ENCODE assay signal across 17 cellular contexts in genomic region chr5:73152411-73153388, GRCh38. TPM values are rescaled to one million over a fixed set of nuclear protein-coding genes. Genes with fewer than 3 reads are reported as not detected.
DNase-seq lines count a peak whose midpoint lies in the region; ATAC-seq, FAIRE-seq and TF ChIP-seq lines count a peak whose summit lies in the region.
"Had no signal": no experiment of that assay in that cellular context is flagged by ENCODE, and none has a peak within 500 bp of the region (broad histone marks: within the 10 kb centered on the region; RNA-seq: fewer than 3 reads in every experiment).

No MANE protein-coding gene starts in this region.

- H3K36me3 ChIP-seq in gastroesophageal sphincter = no peaks in the 10 kb centered on the region

- TF ChIP-seq POLR2A in A549 (IDR thresholded peaks at IDR 0.05; ENCODE audit: low read length) = no peak
- no peak for TF ChIP-seq POLR2A in gastroesophageal sphincter (IDR thresholded peaks at IDR 0.05)

- ATAC-seq in A549 (peak; percentile 37 to 40; a peak in 2 of 6 replicates), gastroesophageal sphincter (no peak), HG02678 (IDR thresholded peaks at IDR 0.05; ENCODE audit: unreplicated experiment) (no peak)
- ATAC-seq in activated CD4-positive, CD25-positive, alpha-beta regulatory T cell treated with anti-CD3 and anti-CD28 coated beads, Interleukin-2, amount 50 U/mL, for 24 hours = no peak
- ATAC-seq: activated CD8-positive, alpha-beta T cell treated with anti-CD3 and anti-CD28 coated beads, Interleukin-2, amount 10 ng/mL, durations not matched to agents 7 days and 5 days; activated T-helper 17 cell treated with anti-CD3 and anti-CD28 coated beads, Interleukin-2, amount 50 U/mL, for 72 hours had no signal

- H3K27me3 ChIP-seq in gastroesophageal sphincter = no peaks in the 10 kb centered on the region

- no peak; a peak in 1 of 5 replicates for TF ChIP-seq RAD21 in A549 (conservative IDR thresholded peaks at IDR 0.05 in 1 of 2, IDR thresholded peaks at IDR 0.05 in 1 of 2)

- TF ChIP-seq EP300 in A549 (IDR thresholded peaks at IDR 0.05) (no peak), gastroesophageal sphincter (IDR thresholded peaks at IDR 0.05) (no peak)

- H3K4me3 ChIP-seq in A549 = no peak overlapping the region
- H3K4me3 ChIP-seq in LNCaP clone FGC (ENCODE audit: low read depth, low read length) = no peak overlapping the region
- H3K4me3 ChIP-seq in gastroesophageal sphincter = no peak overlapping the region
- H3K4me3 ChIP-seq: coronary artery had no signal

- H3K4me1 ChIP-seq in A549 = no peaks in the 10 kb centered on the region
- H3K4me1 ChIP-seq in gastroesophageal sphincter = no peaks in the 10 kb centered on the region

- FAIRE-seq in A549 (lab: Jason Lieb, UNC) = no peak

- H3K27ac ChIP-seq in A549 = no peak overlapping the region
- no peak overlapping the region for H3K27ac ChIP-seq in gastroesophageal sphincter
- H3K27ac ChIP-seq: coronary artery, HL-60 had no signal

- CTCF ChIA-PET in A549 (lab: Yijun Ruan, JAX) = interaction anchor here (0.7 to 2.2 kb wide), 10 partner anchors 10 to 298 kb away, joined by 3 to 6 read pairs (median 4); no protein-coding TSS in a partner anchor

- DNase-seq in A549 (ENCODE audit: low read depth in 1 of 2, low spot score in 1 of 2) (no peak), LNCaP clone FGC (ENCODE audit: low read depth) (peak; percentile 28), SW480 (ENCODE audit: low spot score) (peak; percentile 23), iPS-NIHi11 (ENCODE audit: low spot score) (peak; percentile 34), H4 (ENCODE audit: low spot score) (no peak)
- DNase-seq: activated CD8-positive, alpha-beta T cell treated with anti-CD3 and anti-CD28 coated beads, Interleukin-2, amount 10 ng/mL, durations not matched to agents 7 days and 5 days; NCI-H2107; nucleus accumbens; SK-N-SH had no signal

- H3K9me3 ChIP-seq in A549 (no peaks in the 10 kb centered on the region), gastroesophageal sphincter (no peaks in the 10 kb centered on the region)
- H3K9me3 ChIP-seq: SK-N-SH had no signal

- TF ChIP-seq CTCF in A549 (IDR thresholded peaks at IDR 0.05) (no peak), LNCaP clone FGC (IDR thresholded peaks at IDR 0.05; ENCODE audit: control insufficient read depth, extremely low read depth, insufficient read depth) (peak; percentile 37), gastroesophageal sphincter (IDR thresholded peaks at IDR 0.05) (no peak)

- no peak overlapping the region for H3K4me2 ChIP-seq in A549
- H3K4me2 ChIP-seq: SK-N-SH had no signal

- 88% methylated on average over 14 of the region's 14 CpGs for WGBS in A549 (ENCODE audit: missing lambda C conversion rate)
- 59 to 83% methylated on average over 5 to 8 of the region's 14 CpGs for WGBS in gastroesophageal sphincter (ENCODE audit: low coverage in 1 of 2), 2 donors

- POLR2A ChIA-PET in A549 (lab: Yijun Ruan, JAX) = no interaction called here

TF ChIP-seq in A549, 52 proteins besides CTCF, POLR2A, EP300 and RAD21:
- TF ChIP-seq RNF2 (IDR thresholded peaks at IDR 0.05; ENCODE audit: borderline replicate concordance, low read depth) = no peak
- TF ChIP-seq, protein P1, sequence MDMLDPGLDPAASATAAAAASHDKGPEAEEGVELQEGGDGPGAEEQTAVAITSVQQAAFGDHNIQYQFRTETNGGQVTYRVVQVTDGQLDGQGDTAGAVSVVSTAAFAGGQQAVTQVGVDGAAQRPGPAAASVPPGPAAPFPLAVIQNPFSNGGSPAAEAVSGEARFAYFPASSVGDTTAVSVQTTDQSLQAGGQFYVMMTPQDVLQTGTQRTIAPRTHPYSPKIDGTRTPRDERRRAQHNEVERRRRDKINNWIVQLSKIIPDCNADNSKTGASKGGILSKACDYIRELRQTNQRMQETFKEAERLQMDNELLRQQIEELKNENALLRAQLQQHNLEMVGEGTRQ (IDR thresholded peaks at IDR 0.05) = no peak
- TF ChIP-seq ESRRA (IDR thresholded peaks at IDR 0.05; ENCODE audit: borderline replicate concordance, low read length) = no peak
- no peak for TF ChIP-seq GATA3 (IDR thresholded peaks at IDR 0.05; ENCODE audit: borderline replicate concordance)
- no peak for TF ChIP-seq E2F6 (IDR thresholded peaks at IDR 0.05; ENCODE audit: borderline replicate concordance, low read depth)
- no peak for TF ChIP-seq HDAC2 (IDR thresholded peaks at IDR 0.05)
- TF ChIP-seq RARB (CRISPR knock-in tag; IDR thresholded peaks at IDR 0.05) = no peak
- TF ChIP-seq HOXA7 (CRISPR knock-in tag; IDR thresholded peaks at IDR 0.05) = no peak
- TF ChIP-seq HOXB5 (CRISPR knock-in tag; IDR thresholded peaks at IDR 0.05) = no peak
- TF ChIP-seq ZSCAN20 (CRISPR knock-in tag; IDR thresholded peaks at IDR 0.05) = no peak
- no peak for TF ChIP-seq KDM5A (IDR thresholded peaks at IDR 0.05)
- no peak for TF ChIP-seq MAX (IDR thresholded peaks at IDR 0.05)
- TF ChIP-seq NR3C1 (IDR thresholded peaks at IDR 0.05) = no peak
- no peak for TF ChIP-seq ATOH8 (CRISPR knock-in tag; IDR thresholded peaks at IDR 0.05; ENCODE audit: low read depth)
- no peak for TF ChIP-seq PHF8 (IDR thresholded peaks at IDR 0.05; ENCODE audit: borderline replicate concordance, low read depth)
- TF ChIP-seq CEBPB (IDR thresholded peaks at IDR 0.05) = no peak
- TF ChIP-seq, protein P2, sequence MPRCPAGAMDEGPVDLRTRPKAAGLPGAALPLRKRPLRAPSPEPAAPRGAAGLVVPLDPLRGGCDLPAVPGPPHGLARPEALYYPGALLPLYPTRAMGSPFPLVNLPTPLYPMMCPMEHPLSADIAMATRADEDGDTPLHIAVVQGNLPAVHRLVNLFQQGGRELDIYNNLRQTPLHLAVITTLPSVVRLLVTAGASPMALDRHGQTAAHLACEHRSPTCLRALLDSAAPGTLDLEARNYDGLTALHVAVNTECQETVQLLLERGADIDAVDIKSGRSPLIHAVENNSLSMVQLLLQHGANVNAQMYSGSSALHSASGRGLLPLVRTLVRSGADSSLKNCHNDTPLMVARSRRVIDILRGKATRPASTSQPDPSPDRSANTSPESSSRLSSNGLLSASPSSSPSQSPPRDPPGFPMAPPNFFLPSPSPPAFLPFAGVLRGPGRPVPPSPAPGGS (IDR thresholded peaks at IDR 0.05) = no peak

RNA-seq across cellular contexts. Expression of gene TMEM174, which starts 20.3 kb away (rescaled TPM):
- not detected in 2 replicates for polyA plus RNA-seq in A549 (2011; rRNA removed)
- polyA plus RNA-seq in A549 (2012; cell fraction: cytosol; rRNA removed) = not detected in 2 replicates
- polyA plus RNA-seq in A549 (2012; cell fraction: nucleus; rRNA removed) = not detected in 2 replicates
- not detected in 3 replicates for polyA plus RNA-seq in A549 (2017; fragmentation: RNase III; extraction: RNeasy Plus Mini Kit Qiagen cat#74134 plus additional on column Dnase treatment)
- not detected in 2 replicates for polyA minus RNA-seq in A549 (2011; rRNA and poly(A)+ RNA removed)
- total RNA-seq in gastroesophageal sphincter = not detected
- not detected in 2 replicates for total RNA-seq in H4 (2014; rRNA removed; shearing (Covaris generic))
- total RNA-seq: activated CD8-positive, alpha-beta T cell treated with anti-CD3 and anti-CD28 coated beads, Interleukin-2, amount 10 ng/mL, durations not matched to agents 7 days and 5 days; activated T-helper 17 cell treated with anti-CD3 and anti-CD28 coated beads, Interleukin-2, amount 50 U/mL, for 72 hours; mesothelial cell of epicardium had no signal
- polyA plus RNA-seq: AG04450, SK-N-SH had no signal

RNA-seq across cellular contexts. Expression of gene TMEM171, which starts 32.3 kb away (rescaled TPM):
- 1.5 and 1.7 TPM in 2 replicates for polyA plus RNA-seq in A549 (2011; rRNA removed)
- polyA plus RNA-seq in A549 (2012; cell fraction: cytosol; rRNA removed) = 2.7 and 3.4 TPM in 2 replicates
- polyA plus RNA-seq in A549 (2012; cell fraction: nucleus; rRNA removed) = 2.9 and 3.8 TPM in 2 replicates
- polyA plus RNA-seq in A549 (2017; fragmentation: RNase III; extraction: RNeasy Plus Mini Kit Qiagen cat#74134 plus additional on column Dnase treatment) = 4.9 to 9.0 TPM (median 6.7 TPM) in 3 replicates
- polyA minus RNA-seq in A549 (2011; rRNA and poly(A)+ RNA removed) = 0.45 and 0.68 TPM in 2 replicates
- under 1 TPM in 1 of 4 donors, not detected in 3; 0.84 TPM for total RNA-seq in gastroesophageal sphincter
- 10.4 and 10.7 TPM in 2 replicates for total RNA-seq in H4 (2014; rRNA removed; shearing (Covaris generic))
- total RNA-seq: activated CD8-positive, alpha-beta T cell treated with anti-CD3 and anti-CD28 coated beads, Interleukin-2, amount 10 ng/mL, durations not matched to agents 7 days and 5 days; activated T-helper 17 cell treated with anti-CD3 and anti-CD28 coated beads, Interleukin-2, amount 50 U/mL, for 72 hours had no signal

Comparison
In these comparisons a context has a peak if more than half of its experiments do, and no peak if none do; other contexts are left out.
1. ATAC-seq: peak in A549 (2 of 2); none in gastroesophageal sphincter (single experiment), HG02678 (single experiment) and activated CD4-positive, CD25-positive, alpha-beta regulatory T cell treated with anti-CD3 and anti-CD28 coated beads, Interleukin-2, amount 50 U/mL, for 24 hours (0 of 2).
2. DNase-seq: peak in LNCaP clone FGC (single experiment), SW480 (single experiment) and iPS-NIHi11 (single experiment); none in A549 (0 of 2) and H4 (single experiment).